ENCODE assay signal across 8 cellular contexts in the genomic region with DNA sequence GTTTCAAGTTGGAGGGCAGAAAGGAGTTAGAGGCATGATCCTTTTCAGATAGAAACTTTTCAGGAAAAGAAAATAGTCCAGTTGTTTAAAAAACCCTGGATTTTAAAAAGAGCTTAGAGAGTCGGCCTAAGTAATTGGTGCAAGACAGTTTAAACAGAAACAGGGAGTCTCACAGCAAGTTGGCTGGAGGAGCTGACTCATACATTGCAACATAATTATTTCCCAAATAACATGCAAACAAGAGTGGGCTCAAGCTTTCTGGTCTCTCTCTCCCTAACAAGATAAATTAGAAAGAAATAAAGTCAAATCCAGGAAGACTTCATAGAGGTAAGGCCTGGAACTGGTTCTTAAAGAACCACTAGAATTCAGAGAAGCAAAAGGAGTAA.
DNase-seq lines count a peak whose midpoint lies in the region; ATAC-seq and TF ChIP-seq lines count a peak whose summit lies in the region.

No MANE protein-coding gene starts in this region.

- no peak for TF ChIP-seq POLR2A in erythroblast (IDR thresholded peaks at IDR 0.05; ENCODE audit: low read length)

- H3K27ac Mint-ChIP-seq in T-cell: peak overlapping the region; percentile 73 to 85

- TF ChIP-seq CTCF in cardiac muscle cell (IDR thresholded peaks at IDR 0.05; ENCODE audit: low read depth, low read length): no peak

- H3K27me3 Mint-ChIP-seq in T-cell: peaks cover 3 to 4% of the 10 kb centered on the region in 2 donors

- no peaks in the 10 kb centered on the region for H3K9me3 Mint-ChIP-seq in T-cell

- peaks cover 16 to 34% (median 26%) of the 10 kb centered on the region in 3 donors for H3K4me1 Mint-ChIP-seq in T-cell

- H3K4me3 ChIP-seq in cardiac muscle cell: no peak overlapping the region
- no peak overlapping the region for H3K4me3 ChIP-seq in skin epidermis

- H3K36me3 ChIP-seq in cardiac muscle cell: no peaks in the 10 kb centered on the region

- no peaks in the 10 kb centered on the region for H3K36me3 Mint-ChIP-seq in T-cell

- peak overlapping the region in 1 of 3 donors; percentile 12 for H3K4me3 Mint-ChIP-seq in T-cell

- no peaks in the 10 kb centered on the region for H3K27me3 ChIP-seq in cardiac muscle cell

- peak; percentile 86 for DNase-seq in HCEC 1CT
- DNase-seq in T-cell: no peak
- peak in 1 of 2 donors; percentile 91 for DNase-seq in cardiac muscle cell (ENCODE audit: low read depth in 1 of 2, low spot score in 1 of 2)
- DNase-seq in erythroblast (lab: John Stamatoyannopoulos, UW): no peak
- DNase-seq in NCI-H146 treated with DMSO at 0.1 percent for 48 hours (lab: John Stamatoyannopoulos, UW; ENCODE audit: unreplicated experiment): no peak

- H3K4me1 ChIP-seq in cardiac muscle cell (ENCODE audit: low read depth): peaks cover 31% of the 10 kb centered on the region

- POLR2A ChIA-PET in T-cell (lab: Charles Lee): interaction anchor here in 1 of 2 donors (0.7 kb wide), 1 partner anchor 1076 kb away, joined by 3 read pairs; no protein-coding TSS in a partner anchor

- ATAC-seq in T-cell (replicated peaks in 1 of 4) (no peak), HG03025 (IDR thresholded peaks at IDR 0.05; ENCODE audit: low FRiP score, unreplicated experiment) (no peak), HG02852 (IDR thresholded peaks at IDR 0.05; ENCODE audit: unreplicated experiment) (no peak)

- H3K27ac ChIP-seq in cardiac muscle cell (peak overlapping the region; percentile 86), skin epidermis (peak overlapping the region in 13 of 21 experiments; percentile 16 to 73 (median 37))

- H3K9me3 ChIP-seq in cardiac muscle cell (ENCODE audit: low read depth): no peaks in the 10 kb centered on the region

- CTCF ChIA-PET in T-cell (lab: Charles Lee): no interaction called here
